ENCODE assay signal across 15 cellular contexts in the genomic region with DNA sequence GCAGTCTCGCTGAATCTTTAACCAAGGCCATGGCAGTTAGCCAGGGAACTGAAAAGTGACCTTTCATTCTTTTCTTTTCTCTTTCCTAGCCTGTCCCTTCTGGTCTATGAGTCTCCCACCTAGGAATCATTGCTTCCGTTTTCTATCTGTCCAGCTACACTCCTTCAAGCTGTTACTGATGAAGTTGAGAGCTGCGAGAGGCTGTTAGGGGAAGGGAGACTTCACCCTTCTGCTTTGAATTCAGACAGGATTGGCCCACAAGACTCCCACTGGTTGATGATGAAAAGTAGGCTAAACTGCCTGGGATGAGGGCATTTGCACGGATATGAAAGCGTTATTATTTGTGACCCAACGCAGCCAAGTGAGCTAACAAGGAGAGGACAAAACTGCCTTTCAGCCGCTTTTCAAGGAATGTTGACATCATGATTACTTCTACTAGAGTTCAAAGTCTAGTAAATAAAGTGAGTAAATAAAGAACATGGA. TPM values are rescaled to one million over a fixed set of nuclear protein-coding genes. Genes with fewer than 3 reads are reported as not detected.
A peak's percentile ranks its signal among the peaks of the same experiment; 100 is the strongest.
DNase-seq lines count a peak whose midpoint lies in the region; ATAC-seq and TF ChIP-seq lines count a peak whose summit lies in the region.
"Had no signal": no experiment of that assay in that cellular context is flagged by ENCODE, and none has a peak within 500 bp of the region (broad histone marks: within the 10 kb centered on the region; RNA-seq: fewer than 3 reads in every experiment).

No MANE protein-coding gene starts in this region.

- no peak overlapping the region for H4K91ac ChIP-seq in H9 (ENCODE audit: insufficient read length, low read depth, low read length)

- H3K27ac Mint-ChIP-seq in H9: no peak overlapping the region

- no peak overlapping the region for H2BK120ac ChIP-seq in H9 (ENCODE audit: low read depth, low read length, poor library complexity, severe bottlenecking)

- H3K36me3 Mint-ChIP-seq in H9 (ENCODE audit: insufficient read depth in 1 of 3, low read depth in 3 of 3): peaks cover 0 to 8% (median 2%) of the 10 kb centered on the region in 3 experiments; a peak in 3 of 7 replicates

- H3K27me3 ChIP-seq in H9 (ENCODE audit: insufficient read depth, low read length): no peaks in the 10 kb centered on the region
- no peaks in the 10 kb centered on the region for H3K27me3 ChIP-seq in right lobe of liver
- no peaks in the 10 kb centered on the region for H3K27me3 ChIP-seq in skeletal muscle satellite cell (ENCODE audit: control insufficient read depth, insufficient read depth, low read length)
- H3K27me3 ChIP-seq: BE2C, cardiac muscle cell had no signal

- H2BK15ac ChIP-seq in H9 (ENCODE audit: low read depth, low read length): peak overlapping the region; percentile 52; the same call in 1 of the 2 replicates

- H3K4me3 ChIP-seq in choroid plexus epithelial cell (ENCODE audit: low read depth, low read length): no peak overlapping the region
- peak overlapping the region in 1 of 3 donors; percentile 2 for H3K4me3 ChIP-seq in right lobe of liver
- H3K4me3 ChIP-seq in skeletal muscle satellite cell (ENCODE audit: low read length): peak overlapping the region; percentile 1
- H3K4me3 ChIP-seq: cardiac muscle cell had no signal

- H3K27ac ChIP-seq in H9 (ENCODE audit: insufficient read length, low read depth, low read length): no peak overlapping the region
- H3K27ac ChIP-seq in right lobe of liver: peak overlapping the region in 2 of 3 donors; percentile 5 to 41
- H3K27ac ChIP-seq: cardiac muscle cell had no signal

- H2AK5ac ChIP-seq in H9 (ENCODE audit: insufficient read length, low read length): no peak overlapping the region

- no peak overlapping the region for H3K18ac ChIP-seq in H9 (ENCODE audit: insufficient read length, low read depth, low read length)

- WGBS in H9 (ENCODE audit: extremely low coverage, insufficient read length, low lambda C conversion rate): no CpG with 5 or more reads among the region's 7 CpGs
- WGBS in right lobe of liver (ENCODE audit: insufficient coverage, low coverage, low lambda C conversion rate, missing lambda C conversion rate): 25% methylated on average over 7 of the region's 7 CpGs

- TF ChIP-seq POLR2A in right lobe of liver (IDR thresholded peaks at IDR 0.05): no peak

- H3K36me3 ChIP-seq in right lobe of liver (no peaks in the 10 kb centered on the region), skeletal muscle satellite cell (ENCODE audit: insufficient read depth, low read length) (no peaks in the 10 kb centered on the region)
- H3K36me3 ChIP-seq: BE2C, cardiac muscle cell had no signal

- no peak overlapping the region for H2AFZ ChIP-seq in H9 (ENCODE audit: low read length)

- H2BK12ac ChIP-seq in H9 (ENCODE audit: insufficient read length, low read depth, low read length): no peak overlapping the region

- H3K23ac ChIP-seq in H9 (ENCODE audit: insufficient read length, low read depth, low read length): no peak overlapping the region

- no peaks in the 10 kb centered on the region for H3K79me1 ChIP-seq in H9 (ENCODE audit: insufficient read depth, low read depth, low read length, poor library complexity, severe bottlenecking)

- no peaks in the 10 kb centered on the region for H3K79me2 ChIP-seq in H9 (ENCODE audit: insufficient read depth, low read length)

- H3K56ac ChIP-seq in H9 (ENCODE audit: insufficient read length, low read depth, low read length): no peak overlapping the region

- H3K9me3 ChIP-seq in H9 (ENCODE audit: control insufficient read depth, low read depth, low read length) (no peaks in the 10 kb centered on the region), right lobe of liver (no peaks in the 10 kb centered on the region), skeletal muscle satellite cell (replicated peaks; ENCODE audit: low read length) (no peaks in the 10 kb centered on the region)
- H3K9me3 ChIP-seq: BE2C had no signal

- H3K23me2 ChIP-seq in H9 (ENCODE audit: insufficient read length, low read depth, low read length, poor library complexity, severe bottlenecking): no peaks in the 10 kb centered on the region

- no peak overlapping the region for H2BK5ac ChIP-seq in H9 (ENCODE audit: insufficient read length, low read length)

- H3K27me3 Mint-ChIP-seq in H9 (ENCODE audit: low read depth): no peaks in the 10 kb centered on the region

- H3K4me3 Mint-ChIP-seq in H9: no peak overlapping the region

- H2BK20ac ChIP-seq in H9 (ENCODE audit: low read depth, low read length, poor library complexity, severe bottlenecking): no peak overlapping the region

- H4K8ac ChIP-seq in H9 (replicated peaks; ENCODE audit: insufficient read length, low read depth, low read length): no peak overlapping the region

- H4K20me1 ChIP-seq in H9 (ENCODE audit: control insufficient read depth, insufficient read depth, insufficient read length): no peaks in the 10 kb centered on the region

- H3K4ac ChIP-seq in H9 (ENCODE audit: low read depth, low read length): no peak overlapping the region

- no peaks in the 10 kb centered on the region; the same call in 1 of the 2 replicates for H3K4me1 ChIP-seq in H9 (ENCODE audit: insufficient read depth, low read length)
- H3K4me1 ChIP-seq in right lobe of liver: peaks cover 0 to 10% (median 3%) of the 10 kb centered on the region in 4 donors
- peaks cover 26% of the 10 kb centered on the region for H3K4me1 ChIP-seq in skeletal muscle satellite cell (ENCODE audit: control insufficient read depth, insufficient read depth, low read length)
- H3K4me1 ChIP-seq: BE2C had no signal

- H3K9me3 Mint-ChIP-seq in H9: no peaks in the 10 kb centered on the region

- peak; percentile 64 to 87 (median 78) for ATAC-seq in right lobe of liver

- H3K9ac ChIP-seq in H9 (ENCODE audit: extremely low read depth, insufficient read length, low read length) (no peak overlapping the region), skeletal muscle satellite cell (ENCODE audit: low read depth, low read length) (no peak overlapping the region)

- TF ChIP-seq CTCF in H9 (conservative IDR thresholded peaks at IDR 0.05) (no peak), choroid plexus epithelial cell (conservative IDR thresholded peaks at IDR 0.05; ENCODE audit: low read depth, low read length) (no peak), right lobe of liver (IDR thresholded peaks at IDR 0.05) (no peak)

- peaks cover 14 to 19% of the 10 kb centered on the region in 2 experiments for H3K4me1 Mint-ChIP-seq in H9

- H3K4me2 ChIP-seq in H9 (ENCODE audit: insufficient read depth, insufficient read length, low read length): no peak overlapping the region
- H3K4me2 ChIP-seq in skeletal muscle satellite cell (ENCODE audit: low read length): peak overlapping the region; percentile 66

- H3T11ph ChIP-seq in H9 (ENCODE audit: low read length): no peak overlapping the region

- DNase-seq in H9 (no peak), choroid plexus epithelial cell (ENCODE audit: low read depth) (peak; percentile 63), right lobe of liver (no peak), ecto neural progenitor cell (ENCODE audit: low spot score) (no peak), NCI-H510A treated with DMSO at 0.1 percent for 48 hours (lab: John Stamatoyannopoulos, UW) (no peak)
- no peak for DNase-seq in activated CD4-positive, alpha-beta T cell treated with anti-CD3 and anti-CD28 coated beads for 1 hour
- no peak for DNase-seq in NK-92 treated with Interleukin-12 subunit alpha and Interleukin-12 subunit beta, amount 100 ng/mL, for 24 hours (lab: John Stamatoyannopoulos, UW)
- DNase-seq: BE2C; erythroblast; Karpas-422; NCI-H1694 treated with DMSO at 0.1 percent for 48 hours; stimulated activated CD4-positive, alpha-beta T cell treated with anti-CD3 and anti-CD28 coated beads, Interleukin-15, amount 100 ng/mL, for 24 hours; stimulated activated CD8-positive, alpha-beta memory T cell treated with anti-CD3 and anti-CD28 coated beads, Interleukin-4, amount 100 ng/mL, for 48 hours had no signal

- intact Hi-C loops in right lobe of liver (cut with DNase I): no loop called here

- no peak overlapping the region for H4K5ac ChIP-seq in H9 (ENCODE audit: insufficient read length, low read depth, low read length)

- no peak overlapping the region for H3K14ac ChIP-seq in H9 (ENCODE audit: insufficient read depth, low read length)

RNA-seq across cellular contexts. Expression of gene EIF4E3, which starts 30.2 kb away (rescaled TPM):
- total RNA-seq in H9 (2021) (12.9 and 13.1 TPM in 2 replicates), right lobe of liver (10 to 100 TPM in 2 of 6 experiments, 1 to 10 TPM in 4; 6.4 to 12.2 (median 8.2) TPM)
- total RNA-seq in skeletal muscle satellite cell (2012; rRNA removed): 1.0 and 1.5 TPM in 2 replicates

RNA-seq across cellular contexts. Expression of gene GPR27, which starts 58.6 kb away (rescaled TPM):
- total RNA-seq in H9 (2021): 15.5 and 17.7 TPM in 2 replicates
- under 1 TPM in 5 of 6 experiments, not detected in 1; 0.09 to 0.37 (median 0.12) TPM for total RNA-seq in right lobe of liver
- under 0.01 TPM in 1 of 2 replicates, not detected in the other for total RNA-seq in skeletal muscle satellite cell (2012; rRNA removed)

Comparison
In these comparisons a context has a peak if more than half of its experiments do, and no peak if none do; other contexts are left out.
1. RNA of gene GPR27, which starts 58.6 kb away (total RNA-seq): 15.5 to 17.7 TPM in H9; 0.09 to 0.37 TPM in right lobe of liver; every median in the first group is over 10 times any median in the second.